8 cellular contexts compared by ENCODE assay signal in genomic region chr9:131405858-131406566, GRCh38. TPM values are rescaled to one million over a fixed set of nuclear protein-coding genes. Genes with fewer than 3 reads are reported as not detected.
A peak's percentile ranks its signal among the peaks of the same experiment; 100 is the strongest.
DNase-seq lines count a peak whose midpoint lies in the region; ATAC-seq and TF ChIP-seq lines count a peak whose summit lies in the region.

No MANE protein-coding gene starts in this region.

- intact Hi-C loops in activated CD8-positive, alpha-beta T cell treated with anti-CD3 and anti-CD28 coated beads for 36 hours (cut with micrococcal nuclease), result loop anchor here (5.0 kb wide), 1 partner anchor 96 kb away; the partner anchor contains the start of gene POMT1
- intact Hi-C loops in left ventricle myocardium superior (cut with micrococcal nuclease) (no loop called here), sciatic nerve (cut with DNase I) (no loop called here)

- H3K4me1 ChIP-seq in HUES64 (ENCODE audit: insufficient read depth, low read length) (peaks cover 74% of the 10 kb centered on the region), skeletal muscle satellite cell (ENCODE audit: control insufficient read depth, insufficient read depth, low read length) (peaks cover 73% of the 10 kb centered on the region)

- H3K9ac ChIP-seq in HUES64 (ENCODE audit: low read depth, low read length) (peak overlapping the region; percentile 31), skeletal muscle satellite cell (ENCODE audit: low read depth, low read length) (no peak overlapping the region)

- CTCF ChIA-PET in activated CD8-positive, alpha-beta T cell treated with anti-CD3 and anti-CD28 coated beads for 36 hours (lab: Charles Lee), result interaction anchor here (1.0 to 4.4 kb wide), 6 partner anchors 10 to 70 kb away, joined by 3 to 27 read pairs (median 10); no protein-coding TSS in a partner anchor

- H3K4me3 ChIP-seq in HUES64 (ENCODE audit: low read length) (peak overlapping the region; percentile 28), skeletal muscle satellite cell (ENCODE audit: low read length) (peak overlapping the region; percentile 54)

- no peak for ATAC-seq in activated CD8-positive, alpha-beta T cell treated with anti-CD3 and anti-CD28 coated beads for 36 hours
- peak; percentile 58 for ATAC-seq in left ventricle myocardium superior
- ATAC-seq in sciatic nerve, result no peak
- ATAC-seq in HG02970 (IDR thresholded peaks at IDR 0.05; ENCODE audit: low FRiP score, unreplicated experiment), result no peak

- no peak for DNase-seq in activated CD8-positive, alpha-beta T cell treated with anti-CD3 and anti-CD28 coated beads for 36 hours
- peak; percentile 68 for DNase-seq in left ventricle myocardium superior
- no peak for DNase-seq in NCI-H2196 treated with DMSO at 0.1 percent for 48 hours (lab: John Stamatoyannopoulos, UW; ENCODE audit: unreplicated experiment)
- no peak for DNase-seq in GM20000 (ENCODE audit: low spot score)
- DNase-seq in sciatic nerve (ENCODE audit: low spot score), result no peak

- WGBS in HUES64, result 76% methylated on average over 9 of the region's 9 CpGs

- H3K4me2 ChIP-seq in skeletal muscle satellite cell (ENCODE audit: low read length), result peak overlapping the region; percentile 76

- peak overlapping the region; percentile 89 for H3K27ac ChIP-seq in HUES64 (ENCODE audit: low read depth, low read length)

- H3K9me3 ChIP-seq in HUES64 (ENCODE audit: insufficient read depth, low read depth, low read length) (no peaks in the 10 kb centered on the region), skeletal muscle satellite cell (replicated peaks; ENCODE audit: low read length) (no peaks in the 10 kb centered on the region)

- H3K27me3 Mint-ChIP-seq in activated CD8-positive, alpha-beta T cell treated with anti-CD3 and anti-CD28 coated beads for 36 hours, result no peaks in the 10 kb centered on the region

- H3K27ac Mint-ChIP-seq in activated CD8-positive, alpha-beta T cell treated with anti-CD3 and anti-CD28 coated beads for 36 hours, result peak overlapping the region; percentile 79

- no peaks in the 10 kb centered on the region for H3K9me3 Mint-ChIP-seq in activated CD8-positive, alpha-beta T cell treated with anti-CD3 and anti-CD28 coated beads for 36 hours

- peaks cover 23% of the 10 kb centered on the region for H3K36me3 Mint-ChIP-seq in activated CD8-positive, alpha-beta T cell treated with anti-CD3 and anti-CD28 coated beads for 36 hours (ENCODE audit: low read depth)

- H3K4me1 Mint-ChIP-seq in activated CD8-positive, alpha-beta T cell treated with anti-CD3 and anti-CD28 coated beads for 36 hours (ENCODE audit: low read depth), result peaks cover 90% of the 10 kb centered on the region

- H3K36me3 ChIP-seq in HUES64 (ENCODE audit: insufficient read depth, low read length) (no peaks in the 10 kb centered on the region; the same call in 1 of the 2 replicates), skeletal muscle satellite cell (ENCODE audit: insufficient read depth, low read length) (no peaks in the 10 kb centered on the region)

- H3K27me3 ChIP-seq in HUES64 (ENCODE audit: insufficient read depth, low read length) (no peaks in the 10 kb centered on the region), skeletal muscle satellite cell (ENCODE audit: control insufficient read depth, insufficient read depth, low read length) (no peaks in the 10 kb centered on the region)

- TF ChIP-seq CTCF in activated CD8-positive, alpha-beta T cell treated with anti-CD3 and anti-CD28 coated beads for 36 hours (IDR thresholded peaks at IDR 0.05), result no peak
- TF ChIP-seq CTCF in GM20000 (IDR thresholded peaks at IDR 0.05; ENCODE audit: extremely low read depth, missing control alignments), result no peak

- H3K4me3 Mint-ChIP-seq in activated CD8-positive, alpha-beta T cell treated with anti-CD3 and anti-CD28 coated beads for 36 hours, result peak overlapping the region; percentile 60

- POLR2A ChIA-PET in activated CD8-positive, alpha-beta T cell treated with anti-CD3 and anti-CD28 coated beads for 36 hours (lab: Charles Lee), result interaction anchor here (0.6 to 5.9 kb wide), 13 partner anchors 8 to 1190 kb away, joined by 3 to 59 read pairs (median 3); no protein-coding TSS in a partner anchor

RNA-seq across cellular contexts. Expression of gene PRRC2B, which starts 12.1 kb away (rescaled TPM):
- 85.6 TPM for polyA plus RNA-seq in HUES64 (2013, experiment 1 of 2)
- 111 TPM for polyA plus RNA-seq in HUES64 (2013, experiment 2 of 2)
- 100 to 1,000 TPM; 134 to 141 TPM for total RNA-seq in activated CD8-positive, alpha-beta T cell treated with anti-CD3 and anti-CD28 coated beads for 36 hours
- total RNA-seq in left ventricle myocardium superior (144 TPM), sciatic nerve (252 TPM)
- 51.7 and 54.2 TPM in 2 replicates for total RNA-seq in skeletal muscle satellite cell (2012; rRNA removed)
